Comparison of ENCODE assay signal across 18 cellular contexts in the genomic region with DNA sequence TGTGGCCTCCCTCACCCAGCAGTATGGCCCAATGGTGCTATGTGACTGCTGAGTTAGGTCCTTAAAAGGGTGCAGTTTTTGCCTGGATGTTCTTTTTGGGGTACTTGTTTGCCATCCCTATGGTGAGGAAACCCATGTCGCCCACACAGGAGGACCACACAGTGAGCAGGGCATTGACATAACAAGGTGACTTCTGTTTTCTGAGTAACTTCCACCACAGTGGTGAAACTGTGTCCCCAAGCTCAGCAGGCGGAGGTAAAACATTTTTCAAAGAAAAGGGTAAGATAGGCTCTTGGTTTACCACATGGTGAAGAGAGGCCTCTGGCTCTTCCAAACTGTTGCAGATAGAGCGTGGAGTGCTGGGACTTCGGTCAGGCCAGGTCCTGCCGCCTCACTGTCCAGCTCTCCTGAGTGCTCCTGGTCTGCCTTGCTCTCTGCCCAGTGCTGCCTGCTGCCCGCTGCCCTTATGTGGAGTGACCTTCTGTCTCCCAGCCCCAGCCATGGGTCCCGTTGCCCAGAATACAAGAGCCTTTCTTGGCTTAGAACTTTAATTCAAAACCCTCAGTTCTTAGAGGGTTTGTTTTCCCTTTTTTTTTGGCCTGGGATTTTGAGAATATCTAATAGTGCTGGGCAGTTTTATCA. TPM values are rescaled to one million over a fixed set of nuclear protein-coding genes. Genes with fewer than 3 reads are reported as not detected.
A peak's percentile ranks its signal among the peaks of the same experiment; 100 is the strongest.
DNase-seq lines count a peak whose midpoint lies in the region; ATAC-seq and TF ChIP-seq lines count a peak whose summit lies in the region.
"Had no signal": no experiment of that assay in that cellular context is flagged by ENCODE, and none has a peak within 500 bp of the region (broad histone marks: within the 10 kb centered on the region; RNA-seq: fewer than 3 reads in every experiment).

No MANE protein-coding gene starts in this region.

- H4K91ac ChIP-seq in mesenchymal stem cell (ENCODE audit: low read length): peak overlapping the region; percentile 54

- no peak overlapping the region for H3K23ac ChIP-seq in mesenchymal stem cell (ENCODE audit: low read length in 2 of 2)

- H3K27ac ChIP-seq in GM23338 (ENCODE audit: low read depth) (peak overlapping the region; percentile 52), mesenchymal stem cell (ENCODE audit: low read length, poor library complexity, severe bottlenecking) (no peak overlapping the region)
- H3K27ac ChIP-seq: left lung, prostate gland, VCaP had no signal

- no peak overlapping the region for H3K14ac ChIP-seq in mesenchymal stem cell (ENCODE audit: low read length in 2 of 2)

- H3K27me3 Mint-ChIP-seq in GM23338 (ENCODE audit: insufficient read depth, low read depth, poor library complexity): peaks cover 2% of the 10 kb centered on the region
- no peaks in the 10 kb centered on the region for H3K27me3 Mint-ChIP-seq in activated T-helper 17 cell treated with anti-CD3 and anti-CD28 coated beads, Interleukin-2, amount 50 U/mL, for 72 hours
- no peaks in the 10 kb centered on the region; the same call in 1 of the 2 replicates for H3K27me3 Mint-ChIP-seq in HFFc6 (ENCODE audit: insufficient read depth)

- H3K36me3 ChIP-seq in GM23338 (ENCODE audit: insufficient read depth) (no peaks in the 10 kb centered on the region), mesenchymal stem cell (ENCODE audit: control insufficient read depth in 1 of 2, insufficient read depth in 2 of 2, low read depth in 1 of 2, low read length in 2 of 2) (peaks cover 11 to 13% of the 10 kb centered on the region in 2 experiments)
- H3K36me3 ChIP-seq: prostate gland had no signal

- H3K9me3 Mint-ChIP-seq in GM23338 (no peaks in the 10 kb centered on the region), HFFc6 (no peaks in the 10 kb centered on the region)
- no peaks in the 10 kb centered on the region for H3K9me3 Mint-ChIP-seq in activated T-helper 17 cell treated with anti-CD3 and anti-CD28 coated beads, Interleukin-2, amount 50 U/mL, for 72 hours

- over 99% methylated on average over 6 of the region's 7 CpGs for WGBS in mesenchymal stem cell

- H3K4me1 Mint-ChIP-seq in GM23338 (peaks cover 58% of the 10 kb centered on the region), HFFc6 (ENCODE audit: low read depth) (peaks cover 7% of the 10 kb centered on the region)
- peaks cover 58% of the 10 kb centered on the region for H3K4me1 Mint-ChIP-seq in activated T-helper 17 cell treated with anti-CD3 and anti-CD28 coated beads, Interleukin-2, amount 50 U/mL, for 72 hours

- H3K36me3 Mint-ChIP-seq in GM23338 (ENCODE audit: low read depth) (peaks cover 3% of the 10 kb centered on the region; the same call in 2 of the 3 replicates), HFFc6 (ENCODE audit: low read depth) (peaks cover 4% of the 10 kb centered on the region; the same call in 1 of the 2 replicates)
- peaks cover 98% of the 10 kb centered on the region for H3K36me3 Mint-ChIP-seq in activated T-helper 17 cell treated with anti-CD3 and anti-CD28 coated beads, Interleukin-2, amount 50 U/mL, for 72 hours (ENCODE audit: low read depth)

- H3K27ac Mint-ChIP-seq in GM23338 (peak overlapping the region; percentile 74), HFFc6 (no peak overlapping the region)
- peak overlapping the region; percentile 92 for H3K27ac Mint-ChIP-seq in activated T-helper 17 cell treated with anti-CD3 and anti-CD28 coated beads, Interleukin-2, amount 50 U/mL, for 72 hours

- H3F3A ChIP-seq in GM23338 (replicated peaks; ENCODE audit: low read depth): 0 out of 2 replicates have a peak, but pooled peaks cover 9% of the 10 kb centered on the region

- ATAC-seq in GM23338 (peak; percentile 10; the same call in 2 of the 3 replicates), GM18909 (IDR thresholded peaks at IDR 0.05; ENCODE audit: poor library complexity, unreplicated experiment) (no peak)
- ATAC-seq in activated T-helper 17 cell treated with anti-CD3 and anti-CD28 coated beads, Interleukin-2, amount 50 U/mL, for 72 hours (replicated peaks): peak; percentile 84
- ATAC-seq: left lung had no signal

- peak overlapping the region; percentile 67 for H4K8ac ChIP-seq in mesenchymal stem cell (ENCODE audit: low read length)

- no peak overlapping the region for H3K9ac ChIP-seq in mesenchymal stem cell (ENCODE audit: low read length)

- no peak overlapping the region for H2AK5ac ChIP-seq in mesenchymal stem cell (ENCODE audit: low read length, severe bottlenecking)

- H3K9me3 ChIP-seq in mesenchymal stem cell (ENCODE audit: control insufficient read depth, low read length): no peaks in the 10 kb centered on the region
- H3K9me3 ChIP-seq: left lung, prostate gland had no signal

- no peak overlapping the region for H3K4ac ChIP-seq in mesenchymal stem cell (ENCODE audit: low read depth in 1 of 2, low read length in 2 of 2)

- H4K20me1 ChIP-seq in GM23338 (replicated peaks; ENCODE audit: insufficient read depth): no peaks in the 10 kb centered on the region

- H3K4me3 ChIP-seq in GM23338: no peak overlapping the region
- H3K4me3 ChIP-seq in mesenchymal stem cell (ENCODE audit: insufficient read depth in 1 of 2, low read depth in 1 of 2, low read length in 2 of 2): no peak overlapping the region
- H3K4me3 ChIP-seq: left lung, prostate gland had no signal

- H2BK15ac ChIP-seq in mesenchymal stem cell (ENCODE audit: low read depth, poor library complexity, severe bottlenecking): peak overlapping the region; percentile 46

- TF ChIP-seq POLR2A in erythroblast (IDR thresholded peaks at IDR 0.05; ENCODE audit: low read length): no peak

- TF ChIP-seq CTCF in GM23338 (conservative IDR thresholded peaks at IDR 0.05; ENCODE audit: low read depth in 2 of 2): no peak
- TF ChIP-seq CTCF in HFFc6 (IDR thresholded peaks at IDR 0.05): no peak

- no peaks in the 10 kb centered on the region for H3K9me2 ChIP-seq in GM23338 (ENCODE audit: insufficient read depth)

- no peak overlapping the region for H2BK12ac ChIP-seq in mesenchymal stem cell (ENCODE audit: low read length in 2 of 2)

- H2AFZ ChIP-seq in GM23338: no peak overlapping the region
- H2AFZ ChIP-seq in mesenchymal stem cell (ENCODE audit: low read depth, low read length): no peak overlapping the region

- H3K4me2 ChIP-seq in GM23338 (peak overlapping the region; percentile 23; the same call in 1 of the 2 replicates), mesenchymal stem cell (ENCODE audit: low read length, poor library complexity, severe bottlenecking) (no peak overlapping the region)

- peaks cover 36% of the 10 kb centered on the region for H3K79me1 ChIP-seq in mesenchymal stem cell (replicated peaks; ENCODE audit: low read length, poor library complexity, severe bottlenecking)

- DNase-seq in CD1c-positive myeloid dendritic cell (ENCODE audit: extremely low spot score): peak; percentile 26
- DNase-seq in GM23338 (ENCODE audit: low spot score): no peak
- no peak for DNase-seq in mesenchymal stem cell
- DNase-seq in HFFc6: no peak
- DNase-seq in erythroblast (lab: John Stamatoyannopoulos, UW): no peak
- DNase-seq in UCSD-AML1 (lab: John Stamatoyannopoulos, UW; ENCODE audit: unreplicated experiment): no peak
- DNase-seq: COR-L47, DND-41, left lung, NCI-H187, NCI-H226, NCI-H82, Right ventricle myocardium superior, SW 1271 had no signal

- H3K27me3 ChIP-seq in GM23338 (ENCODE audit: insufficient read depth): no peaks in the 10 kb centered on the region
- H3K27me3 ChIP-seq in mesenchymal stem cell (ENCODE audit: control insufficient read depth in 1 of 2, insufficient read depth in 1 of 2, low read length in 2 of 2): no peaks in the 10 kb centered on the region
- H3K27me3 ChIP-seq: left lung had no signal

- H3K4me1 ChIP-seq in GM23338 (ENCODE audit: insufficient read depth) (peaks cover 75% of the 10 kb centered on the region), mesenchymal stem cell (ENCODE audit: control insufficient read depth, insufficient read depth, low read depth, low read length) (peaks cover 6% of the 10 kb centered on the region)
- H3K4me1 ChIP-seq: left lung, prostate gland had no signal

- no peak overlapping the region for H3K4me3 Mint-ChIP-seq in GM23338
- H3K4me3 Mint-ChIP-seq in activated T-helper 17 cell treated with anti-CD3 and anti-CD28 coated beads, Interleukin-2, amount 50 U/mL, for 72 hours: peak overlapping the region; percentile 60
- H3K4me3 Mint-ChIP-seq in HFFc6: no peak overlapping the region

- peak overlapping the region; percentile 55 for H2BK120ac ChIP-seq in mesenchymal stem cell (ENCODE audit: low read depth, low read length)

- H2BK5ac ChIP-seq in mesenchymal stem cell (ENCODE audit: low read depth, low read length, poor library complexity, severe bottlenecking): no peak overlapping the region

- H3K18ac ChIP-seq in mesenchymal stem cell (ENCODE audit: low read depth in 1 of 2, low read length in 2 of 2): peak overlapping the region in 1 of 2 experiments; percentile 24

- H3K79me2 ChIP-seq in GM23338 (replicated peaks; ENCODE audit: insufficient read depth): peaks cover 14% of the 10 kb centered on the region; the same call in 1 of the 2 replicates

TF ChIP-seq in GM23338, 12 proteins besides CTCF, POLR2A, EP300 and RAD21 (continues in another document):
- TF ChIP-seq POLR2AphosphoS5 (IDR thresholded peaks at IDR 0.05; ENCODE audit: low read depth): no peak
- TF ChIP-seq JUNB (IDR thresholded peaks at IDR 0.05; ENCODE audit: unreplicated experiment): no peak
- no peak for TF ChIP-seq STAT1 (IDR thresholded peaks at IDR 0.05; ENCODE audit: unreplicated experiment)
- TF ChIP-seq, protein P1, sequence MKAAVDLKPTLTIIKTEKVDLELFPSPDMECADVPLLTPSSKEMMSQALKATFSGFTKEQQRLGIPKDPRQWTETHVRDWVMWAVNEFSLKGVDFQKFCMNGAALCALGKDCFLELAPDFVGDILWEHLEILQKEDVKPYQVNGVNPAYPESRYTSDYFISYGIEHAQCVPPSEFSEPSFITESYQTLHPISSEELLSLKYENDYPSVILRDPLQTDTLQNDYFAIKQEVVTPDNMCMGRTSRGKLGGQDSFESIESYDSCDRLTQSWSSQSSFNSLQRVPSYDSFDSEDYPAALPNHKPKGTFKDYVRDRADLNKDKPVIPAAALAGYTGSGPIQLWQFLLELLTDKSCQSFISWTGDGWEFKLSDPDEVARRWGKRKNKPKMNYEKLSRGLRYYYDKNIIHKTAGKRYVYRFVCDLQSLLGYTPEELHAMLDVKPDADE (IDR thresholded peaks at IDR 0.05): no peak
- no peak for TF ChIP-seq ZNF114 (CRISPR knock-in tag; IDR thresholded peaks at IDR 0.05)
- TF ChIP-seq ZNF331 (CRISPR knock-in tag; IDR thresholded peaks at IDR 0.05; ENCODE audit: low read depth): no peak

RNA-seq across cellular contexts. Expression of a gene that starts 54.0 kb away (rescaled TPM):
- 9.3 and 10.8 TPM in 2 replicates for total RNA-seq in GM23338 (2014; rRNA removed; shearing (Covaris generic))
- 3.5 and 3.7 TPM in 2 replicates for polyA plus RNA-seq in GM23338 (2016; fragmentation: Nextera tagmentation; extraction: Ambion mirVana)
- total RNA-seq in activated T-helper 17 cell treated with anti-CD3 and anti-CD28 coated beads, Interleukin-2, amount 50 U/mL, for 72 hours: 100 to 1,000 TPM in 1 of 2 donors, 10 to 100 TPM in 1; 61.7 to 133 TPM
- polyA plus RNA-seq in mesenchymal stem cell (2013, experiment 1 of 2): 10.7 TPM
- 11.9 TPM for polyA plus RNA-seq in mesenchymal stem cell (2013, experiment 2 of 2)
- 10 to 100 TPM; 19.9 to 28.8 (median 22.6) TPM for total RNA-seq in HFFc6 (2021; fragmentation: NEBNext Ultra II Directional; extraction: Animal tissue kit (Norgen Biotek cat#: 25700))
